1 cellular context compared by ENCODE assay signal in the genomic region with DNA sequence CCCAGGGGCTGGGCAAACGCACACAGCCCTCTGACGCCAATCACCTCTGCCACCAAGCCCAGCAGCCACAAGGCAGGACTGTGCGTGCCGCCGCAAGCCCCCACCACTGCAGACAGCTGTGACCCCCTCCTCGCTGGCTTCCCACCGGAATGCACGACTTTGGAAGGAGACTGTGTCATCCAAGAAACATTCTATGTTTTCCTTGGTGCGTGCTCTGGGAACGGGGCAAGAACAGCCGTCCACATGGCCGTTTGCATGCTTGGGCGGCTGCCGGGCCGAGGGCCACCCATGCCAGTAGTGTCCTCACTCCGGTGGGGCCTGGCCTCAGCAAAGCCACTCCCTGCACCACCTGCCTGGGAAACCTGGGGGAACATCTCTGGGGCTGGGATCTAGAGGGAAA.
TF ChIP-seq lines count a peak whose summit lies in the region.

No MANE protein-coding gene starts in this region.

TF ChIP-seq in SK-N-SH treated with all-trans-retinoic acid at 6 μM for 48 hours, 23 proteins besides CTCF, POLR2A, EP300 and RAD21 (continued from another document):
- TF ChIP-seq, protein P1, sequence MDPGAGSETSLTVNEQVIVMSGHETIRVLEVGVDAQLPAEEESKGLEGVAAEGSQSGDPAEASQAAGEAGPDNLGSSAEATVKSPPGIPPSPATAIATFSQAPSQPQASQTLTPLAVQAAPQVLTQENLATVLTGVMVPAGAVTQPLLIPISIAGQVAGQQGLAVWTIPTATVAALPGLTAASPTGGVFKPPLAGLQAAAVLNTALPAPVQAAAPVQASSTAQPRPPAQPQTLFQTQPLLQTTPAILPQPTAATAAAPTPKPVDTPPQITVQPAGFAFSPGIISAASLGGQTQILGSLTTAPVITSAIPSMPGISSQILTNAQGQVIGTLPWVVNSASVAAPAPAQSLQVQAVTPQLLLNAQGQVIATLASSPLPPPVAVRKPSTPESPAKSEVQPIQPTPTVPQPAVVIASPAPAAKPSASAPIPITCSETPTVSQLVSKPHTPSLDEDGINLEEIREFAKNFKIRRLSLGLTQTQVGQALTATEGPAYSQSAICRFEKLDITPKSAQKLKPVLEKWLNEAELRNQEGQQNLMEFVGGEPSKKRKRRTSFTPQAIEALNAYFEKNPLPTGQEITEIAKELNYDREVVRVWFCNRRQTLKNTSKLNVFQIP (CRISPR knock-in tag; IDR thresholded peaks at IDR 0.05; ENCODE audit: borderline replicate concordance, low read depth) = no peak
- TF ChIP-seq TOX (CRISPR knock-in tag; IDR thresholded peaks at IDR 0.05; ENCODE audit: borderline replicate concordance) = no peak
- no peak for TF ChIP-seq BACH2 (CRISPR knock-in tag; IDR thresholded peaks at IDR 0.05; ENCODE audit: borderline replicate concordance)
- TF ChIP-seq, protein P2, sequence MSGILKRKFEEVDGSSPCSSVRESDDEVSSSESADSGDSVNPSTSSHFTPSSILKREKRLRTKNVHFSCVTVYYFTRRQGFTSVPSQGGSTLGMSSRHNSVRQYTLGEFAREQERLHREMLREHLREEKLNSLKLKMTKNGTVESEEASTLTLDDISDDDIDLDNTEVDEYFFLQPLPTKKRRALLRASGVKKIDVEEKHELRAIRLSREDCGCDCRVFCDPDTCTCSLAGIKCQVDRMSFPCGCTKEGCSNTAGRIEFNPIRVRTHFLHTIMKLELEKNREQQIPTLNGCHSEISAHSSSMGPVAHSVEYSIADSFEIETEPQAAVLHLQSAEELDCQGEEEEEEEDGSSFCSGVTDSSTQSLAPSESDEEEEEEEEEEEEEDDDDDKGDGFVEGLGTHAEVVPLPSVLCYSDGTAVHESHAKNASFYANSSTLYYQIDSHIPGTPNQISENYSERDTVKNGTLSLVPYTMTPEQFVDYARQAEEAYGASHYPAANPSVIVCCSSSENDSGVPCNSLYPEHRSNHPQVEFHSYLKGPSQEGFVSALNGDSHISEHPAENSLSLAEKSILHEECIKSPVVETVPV (CRISPR knock-in tag; IDR thresholded peaks at IDR 0.05) = no peak
- no peak for TF ChIP-seq ARNTL (CRISPR knock-in tag; IDR thresholded peaks at IDR 0.05; ENCODE audit: borderline replicate concordance, low read depth)
- TF ChIP-seq SNAI2 (CRISPR knock-in tag; IDR thresholded peaks at IDR 0.05) = no peak
- TF ChIP-seq, protein P3, sequence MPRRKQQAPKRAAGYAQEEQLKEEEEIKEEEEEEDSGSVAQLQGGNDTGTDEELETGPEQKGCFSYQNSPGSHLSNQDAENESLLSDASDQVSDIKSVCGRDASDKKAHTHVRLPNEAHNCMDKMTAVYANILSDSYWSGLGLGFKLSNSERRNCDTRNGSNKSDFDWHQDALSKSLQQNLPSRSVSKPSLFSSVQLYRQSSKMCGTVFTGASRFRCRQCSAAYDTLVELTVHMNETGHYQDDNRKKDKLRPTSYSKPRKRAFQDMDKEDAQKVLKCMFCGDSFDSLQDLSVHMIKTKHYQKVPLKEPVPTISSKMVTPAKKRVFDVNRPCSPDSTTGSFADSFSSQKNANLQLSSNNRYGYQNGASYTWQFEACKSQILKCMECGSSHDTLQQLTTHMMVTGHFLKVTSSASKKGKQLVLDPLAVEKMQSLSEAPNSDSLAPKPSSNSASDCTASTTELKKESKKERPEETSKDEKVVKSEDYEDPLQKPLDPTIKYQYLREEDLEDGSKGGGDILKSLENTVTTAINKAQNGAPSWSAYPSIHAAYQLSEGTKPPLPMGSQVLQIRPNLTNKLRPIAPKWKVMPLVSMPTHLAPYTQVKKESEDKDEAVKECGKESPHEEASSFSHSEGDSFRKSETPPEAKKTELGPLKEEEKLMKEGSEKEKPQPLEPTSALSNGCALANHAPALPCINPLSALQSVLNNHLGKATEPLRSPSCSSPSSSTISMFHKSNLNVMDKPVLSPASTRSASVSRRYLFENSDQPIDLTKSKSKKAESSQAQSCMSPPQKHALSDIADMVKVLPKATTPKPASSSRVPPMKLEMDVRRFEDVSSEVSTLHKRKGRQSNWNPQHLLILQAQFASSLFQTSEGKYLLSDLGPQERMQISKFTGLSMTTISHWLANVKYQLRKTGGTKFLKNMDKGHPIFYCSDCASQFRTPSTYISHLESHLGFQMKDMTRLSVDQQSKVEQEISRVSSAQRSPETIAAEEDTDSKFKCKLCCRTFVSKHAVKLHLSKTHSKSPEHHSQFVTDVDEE (CRISPR knock-in tag; IDR thresholded peaks at IDR 0.05) = no peak
- TF ChIP-seq PPARA (CRISPR knock-in tag; IDR thresholded peaks at IDR 0.05; ENCODE audit: borderline replicate concordance) = no peak
- TF ChIP-seq GLIS3 (CRISPR knock-in tag; IDR thresholded peaks at IDR 0.05) = no peak
- no peak for TF ChIP-seq ZNF565 (CRISPR knock-in tag; conservative IDR thresholded peaks at IDR 0.05; ENCODE audit: low read depth)
- no peak for TF ChIP-seq CSDC2 (CRISPR knock-in tag; IDR thresholded peaks at IDR 0.05)
- TF ChIP-seq ZNF8 (CRISPR knock-in tag; IDR thresholded peaks at IDR 0.05) = no peak
- TF ChIP-seq, protein P4, sequence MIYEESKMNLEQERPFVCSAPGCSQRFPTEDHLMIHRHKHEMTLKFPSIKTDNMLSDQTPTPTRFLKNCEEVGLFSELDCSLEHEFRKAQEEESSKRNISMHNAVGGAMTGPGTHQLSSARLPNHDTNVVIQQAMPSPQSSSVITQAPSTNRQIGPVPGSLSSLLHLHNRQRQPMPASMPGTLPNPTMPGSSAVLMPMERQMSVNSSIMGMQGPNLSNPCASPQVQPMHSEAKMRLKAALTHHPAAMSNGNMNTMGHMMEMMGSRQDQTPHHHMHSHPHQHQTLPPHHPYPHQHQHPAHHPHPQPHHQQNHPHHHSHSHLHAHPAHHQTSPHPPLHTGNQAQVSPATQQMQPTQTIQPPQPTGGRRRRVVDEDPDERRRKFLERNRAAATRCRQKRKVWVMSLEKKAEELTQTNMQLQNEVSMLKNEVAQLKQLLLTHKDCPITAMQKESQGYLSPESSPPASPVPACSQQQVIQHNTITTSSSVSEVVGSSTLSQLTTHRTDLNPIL (CRISPR knock-in tag; IDR thresholded peaks at IDR 0.05; ENCODE audit: low read depth) = no peak
